In the genomic region with DNA sequence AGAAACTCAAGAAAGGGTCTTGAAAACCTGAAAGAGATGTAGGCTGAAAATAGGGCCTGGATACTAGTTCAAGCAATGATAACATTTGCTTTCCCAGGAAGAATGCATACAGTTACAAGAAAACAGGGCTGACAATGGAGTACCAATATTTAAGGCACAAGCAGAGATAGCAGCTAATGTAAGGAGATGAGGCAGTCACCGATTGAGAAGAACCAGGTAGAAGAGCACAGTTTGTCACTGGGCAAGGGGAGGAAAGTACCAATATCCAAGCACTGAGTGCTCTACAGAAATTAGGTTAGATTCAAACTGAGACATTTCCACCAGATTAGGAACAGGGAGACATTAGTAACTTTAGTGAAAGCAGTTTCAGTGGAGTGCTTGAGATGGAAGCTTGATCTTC, we compare ENCODE assay signal across 15 cellular contexts. TPM values are rescaled to one million over a fixed set of nuclear protein-coding genes. Genes with fewer than 3 reads are reported as not detected.
A peak's percentile ranks its signal among the peaks of the same experiment; 100 is the strongest.
DNase-seq lines count a peak whose midpoint lies in the region; ATAC-seq lines count a peak whose summit lies in the region.
"Had no signal": no experiment of that assay in that cellular context is flagged by ENCODE, and none has a peak within 500 bp of the region (broad histone marks: within the 10 kb centered on the region; RNA-seq: fewer than 3 reads in every experiment).

No MANE protein-coding gene starts in this region.

- no peaks in the 10 kb centered on the region for H3K9me3 Mint-ChIP-seq in activated naive CD4-positive, alpha-beta T cell treated with anti-CD3 and anti-CD28 coated beads, Interleukin-2, amount 50 U/mL, for 24 hours
- H3K9me3 Mint-ChIP-seq in activated T-helper 1 cell treated with anti-CD3 and anti-CD28 coated beads, Interleukin-12 subunit alpha, Interleukin-12 subunit beta, Interleukin-2, Interleukin-4 antibody, amounts not matched to agents 30 ng/mL and 10 ng/mL and 1 ng/mL, durations not matched to agents 14 hours and 24 hours and 36 hours = no peaks in the 10 kb centered on the region
- H3K9me3 Mint-ChIP-seq in naive B cell = peaks cover 0 to under 1% (median 0%) of the 10 kb centered on the region in 7 donors
- H3K9me3 Mint-ChIP-seq: GM23338, IgD-negative memory B cell had no signal

- H3K36me3 Mint-ChIP-seq in activated naive CD4-positive, alpha-beta T cell treated with anti-CD3 and anti-CD28 coated beads, Interleukin-2, amount 50 U/mL, for 24 hours = peaks cover 5% of the 10 kb centered on the region
- H3K36me3 Mint-ChIP-seq in activated T-helper 1 cell treated with anti-CD3 and anti-CD28 coated beads, Interleukin-12 subunit alpha, Interleukin-12 subunit beta, Interleukin-2, Interleukin-4 antibody, amounts not matched to agents 30 ng/mL and 10 ng/mL and 1 ng/mL, durations not matched to agents 14 hours and 24 hours and 36 hours (ENCODE audit: low read depth) = peaks cover 37% of the 10 kb centered on the region
- no peaks in the 10 kb centered on the region for H3K36me3 Mint-ChIP-seq in naive B cell

- peak overlapping the region; percentile 31 for H3K27ac Mint-ChIP-seq in activated naive CD4-positive, alpha-beta T cell treated with anti-CD3 and anti-CD28 coated beads, Interleukin-2, amount 50 U/mL, for 24 hours
- peak overlapping the region; percentile 40 for H3K27ac Mint-ChIP-seq in activated T-helper 1 cell treated with anti-CD3 and anti-CD28 coated beads, Interleukin-12 subunit alpha, Interleukin-12 subunit beta, Interleukin-2, Interleukin-4 antibody, amounts not matched to agents 30 ng/mL and 10 ng/mL and 1 ng/mL, durations not matched to agents 14 hours and 24 hours and 36 hours
- peak overlapping the region in 4 of 6 donors; percentile 4 to 51 (median 19) for H3K27ac Mint-ChIP-seq in naive B cell
- H3K27ac Mint-ChIP-seq: GM23338 had no signal

- H3K4me1 Mint-ChIP-seq in activated naive CD4-positive, alpha-beta T cell treated with anti-CD3 and anti-CD28 coated beads, Interleukin-2, amount 50 U/mL, for 24 hours = peaks cover 61% of the 10 kb centered on the region
- H3K4me1 Mint-ChIP-seq in activated T-helper 1 cell treated with anti-CD3 and anti-CD28 coated beads, Interleukin-12 subunit alpha, Interleukin-12 subunit beta, Interleukin-2, Interleukin-4 antibody, amounts not matched to agents 30 ng/mL and 10 ng/mL and 1 ng/mL, durations not matched to agents 14 hours and 24 hours and 36 hours (ENCODE audit: low read depth) = peaks cover 71% of the 10 kb centered on the region
- H3K4me1 Mint-ChIP-seq in naive B cell = peaks cover 54 to 71% (median 61%) of the 10 kb centered on the region in 3 donors
- H3K4me1 Mint-ChIP-seq: GM23338 had no signal

- no peak for DNase-seq in activated naive CD4-positive, alpha-beta T cell treated with anti-CD3 and anti-CD28 coated beads, Interleukin-2, amount 50 U/mL, for 16 hours
- DNase-seq in activated T-helper 1 cell treated with anti-CD3 and anti-CD28 coated beads, Interleukin-12 subunit alpha, Interleukin-12 subunit beta, Interleukin-2, Interleukin-4 antibody, amounts not matched to agents 30 ng/mL and 10 ng/mL and 1 ng/mL, durations not matched to agents 14 hours and 24 hours and 36 hours (ENCODE audit: low spot score) = no peak
- DNase-seq in naive B cell = no peak
- no peak for DNase-seq in T-helper 1 cell
- DNase-seq in medulla oblongata (ENCODE audit: extremely low spot score) = no peak
- DNase-seq: ACHN; C1 segment of cervical spinal cord; CD4-positive, alpha-beta memory T cell; DMS79; H7 had no signal

- ATAC-seq in naive B cell (ENCODE audit: low read depth in 2 of 2) = no peak
- ATAC-seq in GM18870 (IDR thresholded peaks at IDR 0.05; ENCODE audit: unreplicated experiment) = no peak
- ATAC-seq: GM12878, GM23338 had no signal

- intact Hi-C loops in activated T-helper 1 cell treated with anti-CD3 and anti-CD28 coated beads, Interleukin-12 subunit alpha, Interleukin-12 subunit beta, Interleukin-2, Interleukin-4 antibody, amounts not matched to agents 30 ng/mL and 10 ng/mL and 1 ng/mL, durations not matched to agents 14 hours and 24 hours and 36 hours (cut with micrococcal nuclease) = no loop called here

- no peak overlapping the region for H3K4me3 Mint-ChIP-seq in activated naive CD4-positive, alpha-beta T cell treated with anti-CD3 and anti-CD28 coated beads, Interleukin-2, amount 50 U/mL, for 24 hours
- no peak overlapping the region for H3K4me3 Mint-ChIP-seq in activated T-helper 1 cell treated with anti-CD3 and anti-CD28 coated beads, Interleukin-12 subunit alpha, Interleukin-12 subunit beta, Interleukin-2, Interleukin-4 antibody, amounts not matched to agents 30 ng/mL and 10 ng/mL and 1 ng/mL, durations not matched to agents 14 hours and 24 hours and 36 hours
- no peak overlapping the region for H3K4me3 Mint-ChIP-seq in naive B cell
- H3K4me3 Mint-ChIP-seq: CD4-positive, alpha-beta memory T cell; GM23338; IgD-negative memory B cell had no signal

- no peaks in the 10 kb centered on the region for H3K27me3 Mint-ChIP-seq in activated naive CD4-positive, alpha-beta T cell treated with anti-CD3 and anti-CD28 coated beads, Interleukin-2, amount 50 U/mL, for 24 hours
- H3K27me3 Mint-ChIP-seq in activated T-helper 1 cell treated with anti-CD3 and anti-CD28 coated beads, Interleukin-12 subunit alpha, Interleukin-12 subunit beta, Interleukin-2, Interleukin-4 antibody, amounts not matched to agents 30 ng/mL and 10 ng/mL and 1 ng/mL, durations not matched to agents 14 hours and 24 hours and 36 hours (ENCODE audit: insufficient read depth) = no peaks in the 10 kb centered on the region
- no peaks in the 10 kb centered on the region for H3K27me3 Mint-ChIP-seq in naive B cell
- H3K27me3 Mint-ChIP-seq: CD4-positive, alpha-beta memory T cell; IgD-negative memory B cell had no signal

RNA-seq across cellular contexts. Expression of gene RPS6KA5, which starts 19.9 kb away (rescaled TPM):
- total RNA-seq in activated T-helper 1 cell treated with anti-CD3 and anti-CD28 coated beads, Interleukin-12 subunit alpha, Interleukin-12 subunit beta, Interleukin-2, Interleukin-4 antibody, amounts not matched to agents 30 ng/mL and 10 ng/mL and 1 ng/mL, durations not matched to agents 14 hours and 24 hours and 36 hours = 16.6 and 16.7 TPM in 2 replicates
- polyA plus RNA-seq in naive B cell (ENCODE audit: low read depth in 6 of 6) = 10 to 100 TPM; 21.2 to 33.3 (median 27.8) TPM
